Comparison of ENCODE assay signal across 29 cellular contexts in genomic region chr7:87499494-87499893, GRCh38. TPM values are rescaled to one million over a fixed set of nuclear protein-coding genes. Genes with fewer than 3 reads are reported as not detected.
"Had no signal": no experiment of that assay in that cellular context is flagged by ENCODE, and none has a peak within 500 bp of the region (broad histone marks: within the 10 kb centered on the region; RNA-seq: fewer than 3 reads in every experiment).

No MANE protein-coding gene starts in this region.

- H3K9me3 ChIP-seq: ascending aorta, breast epithelium, colonic mucosa, esophagus squamous epithelium, gastroesophageal sphincter had no signal

- H3K27me3 Mint-ChIP-seq: activated CD4-positive, alpha-beta T cell treated with anti-CD3 and anti-CD28 coated beads, Interleukin-2, amount 10 ng/mL, durations not matched to agents 7 days and 5 days; activated naive CD8-positive, alpha-beta T cell treated with anti-CD3 and anti-CD28 coated beads for 36 hours; activated naive CD8-positive, alpha-beta T cell treated with anti-CD3 and anti-CD28 coated beads, Interleukin-2, amount 50 U/mL, for 24 hours had no signal

- H3K27ac Mint-ChIP-seq: activated CD4-positive, alpha-beta T cell treated with anti-CD3 and anti-CD28 coated beads for 36 hours; activated CD4-positive, alpha-beta T cell treated with anti-CD3 and anti-CD28 coated beads, Interleukin-2, amount 10 ng/mL, durations not matched to agents 7 days and 5 days; activated CD8-positive, alpha-beta T cell treated with anti-CD3 and anti-CD28 coated beads for 36 hours; activated naive CD8-positive, alpha-beta T cell treated with anti-CD3 and anti-CD28 coated beads for 36 hours; activated naive CD8-positive, alpha-beta T cell treated with anti-CD3 and anti-CD28 coated beads, Interleukin-2, amount 50 U/mL, for 24 hours; activated T-helper 17 cell treated with anti-CD3 and anti-CD28 coated beads, Interleukin-2, amount 50 U/mL, for 72 hours; brain had no signal

- ATAC-seq: activated CD4-positive, alpha-beta T cell treated with anti-CD3 and anti-CD28 coated beads for 36 hours; activated CD8-positive, alpha-beta T cell treated with anti-CD3 and anti-CD28 coated beads for 36 hours; activated naive CD8-positive, alpha-beta T cell treated with anti-CD3 and anti-CD28 coated beads, Interleukin-2, amount 50 U/mL, for 24 hours; activated T-cell treated with anti-CD3 and anti-CD28 coated beads, Interleukin-2, amount 50 U/mL, for 4 hours; activated T-helper 17 cell treated with anti-CD3 and anti-CD28 coated beads, Interleukin-2, amount 50 U/mL, for 72 hours; gastroesophageal sphincter had no signal

- H3K27me3 ChIP-seq: ascending aorta, breast epithelium, cardiac muscle cell, colonic mucosa, esophagus squamous epithelium, gastroesophageal sphincter had no signal

- H3K9me3 Mint-ChIP-seq: activated CD4-positive, alpha-beta T cell treated with anti-CD3 and anti-CD28 coated beads, Interleukin-2, amount 10 ng/mL, durations not matched to agents 7 days and 5 days; activated CD8-positive, alpha-beta T cell treated with anti-CD3 and anti-CD28 coated beads for 36 hours; activated naive CD8-positive, alpha-beta T cell treated with anti-CD3 and anti-CD28 coated beads for 36 hours; activated naive CD8-positive, alpha-beta T cell treated with anti-CD3 and anti-CD28 coated beads, Interleukin-2, amount 50 U/mL, for 24 hours; activated T-cell treated with anti-CD3 and anti-CD28 coated beads, Interleukin-2, amount 50 U/mL, for 4 hours; activated T-helper 17 cell treated with anti-CD3 and anti-CD28 coated beads, Interleukin-2, amount 50 U/mL, for 72 hours; brain had no signal

- H3K36me3 Mint-ChIP-seq: activated naive CD8-positive, alpha-beta T cell treated with anti-CD3 and anti-CD28 coated beads for 36 hours; brain had no signal

- H3K4me1 Mint-ChIP-seq: activated CD4-positive, alpha-beta T cell treated with anti-CD3 and anti-CD28 coated beads for 36 hours; activated CD4-positive, alpha-beta T cell treated with anti-CD3 and anti-CD28 coated beads, Interleukin-2, amount 10 ng/mL, durations not matched to agents 7 days and 5 days; activated naive CD8-positive, alpha-beta T cell treated with anti-CD3 and anti-CD28 coated beads for 36 hours; activated naive CD8-positive, alpha-beta T cell treated with anti-CD3 and anti-CD28 coated beads, Interleukin-2, amount 50 U/mL, for 24 hours; activated T-helper 17 cell treated with anti-CD3 and anti-CD28 coated beads, Interleukin-2, amount 50 U/mL, for 72 hours; brain had no signal

- H3K27ac ChIP-seq: ascending aorta, breast epithelium, cardiac muscle cell, colonic mucosa, epithelial cell of prostate, esophagus squamous epithelium, gastroesophageal sphincter had no signal

- DNase-seq: activated CD4-positive, alpha-beta T cell treated with anti-CD3 and anti-CD28 coated beads for 36 hours; activated CD4-positive, alpha-beta T cell treated with anti-CD3 and anti-CD28 coated beads, Interleukin-2, amount 10 ng/mL, durations not matched to agents 7 days and 5 days; activated CD4-positive, alpha-beta T cell treated with anti-CD3 and anti-CD28 coated beads, Interleukin-2, amount 50 U/mL, for 48 hours; activated CD4-positive, CD25-positive, alpha-beta regulatory T cell; activated CD4-positive, CD25-positive, alpha-beta regulatory T cell treated with anti-CD3 and anti-CD28 coated beads, Interleukin-2, amount 50 U/mL, for 72 hours; activated CD8-positive, alpha-beta memory T cell treated with anti-CD3 and anti-CD28 coated beads for 24 hours; activated CD8-positive, alpha-beta T cell treated with anti-CD3 and anti-CD28 coated beads for 36 hours; activated effector memory CD4-positive, alpha-beta T cell treated with Interleukin-2 at 50 U/mL for 16 hours; activated gamma-delta T cell treated with Interleukin-2 at 50 U/mL for 16 hours; activated naive CD4-positive, alpha-beta T cell treated with anti-CD3 and anti-CD28 coated beads, Interleukin-2, amount 50 U/mL, for 16 hours; activated naive CD4-positive, alpha-beta T cell treated with Interleukin-2 at 50 U/mL for 16 hours; activated naive CD8-positive, alpha-beta T cell treated with anti-CD3 and anti-CD28 coated beads for 36 hours; activated naive CD8-positive, alpha-beta T cell treated with anti-CD3 and anti-CD28 coated beads, Interleukin-2, amount 50 U/mL, for 24 hours; activated T-cell treated with anti-CD3 and anti-CD28 coated beads, Interleukin-2, amount 50 U/mL, for 4 hours; central memory CD4-positive, alpha-beta T cell; cerebellar nuclear complex; colonic mucosa; effector CD8-positive, alpha-beta T cell; esophagus squamous epithelium; foreskin melanocyte; T-helper 2 cell had no signal

- H3K4me3 ChIP-seq: ascending aorta, breast epithelium, cardiac muscle cell, colonic mucosa, esophagus squamous epithelium, gastroesophageal sphincter had no signal

- H3K36me3 ChIP-seq: ascending aorta, breast epithelium, cardiac muscle cell, colonic mucosa, esophagus squamous epithelium, gastroesophageal sphincter had no signal

- H3K4me1 ChIP-seq: ascending aorta, breast epithelium, colonic mucosa, esophagus squamous epithelium, gastroesophageal sphincter had no signal

- H3K4me3 Mint-ChIP-seq: activated CD4-positive, alpha-beta T cell treated with anti-CD3 and anti-CD28 coated beads for 36 hours; activated CD4-positive, alpha-beta T cell treated with anti-CD3 and anti-CD28 coated beads, Interleukin-2, amount 10 ng/mL, durations not matched to agents 7 days and 5 days; activated CD8-positive, alpha-beta T cell treated with anti-CD3 and anti-CD28 coated beads for 36 hours; activated naive CD8-positive, alpha-beta T cell treated with anti-CD3 and anti-CD28 coated beads for 36 hours; activated naive CD8-positive, alpha-beta T cell treated with anti-CD3 and anti-CD28 coated beads, Interleukin-2, amount 50 U/mL, for 24 hours; activated T-cell treated with anti-CD3 and anti-CD28 coated beads, Interleukin-2, amount 50 U/mL, for 4 hours; activated T-helper 17 cell treated with anti-CD3 and anti-CD28 coated beads, Interleukin-2, amount 50 U/mL, for 72 hours; brain had no signal

RNA-seq across cellular contexts. Expression of gene ABCB4, which starts 24.0 kb away (rescaled TPM):
- total RNA-seq: activated CD4-positive, alpha-beta T cell treated with anti-CD3 and anti-CD28 coated beads, Interleukin-2, amount 10 ng/mL, durations not matched to agents 7 days and 5 days; activated T-helper 17 cell treated with anti-CD3 and anti-CD28 coated beads, Interleukin-2, amount 50 U/mL, for 72 hours; ascending aorta; T-helper 1 cell treated with Interleukin-12 subunit alpha and Interleukin-12 subunit beta and Interleukin-4 antibody, amounts not matched to agents 30 ng/mL and 1 ng/mL, for 36 hours had no signal
